ENCODE assay signal across 1 cellular context in the genomic region with DNA sequence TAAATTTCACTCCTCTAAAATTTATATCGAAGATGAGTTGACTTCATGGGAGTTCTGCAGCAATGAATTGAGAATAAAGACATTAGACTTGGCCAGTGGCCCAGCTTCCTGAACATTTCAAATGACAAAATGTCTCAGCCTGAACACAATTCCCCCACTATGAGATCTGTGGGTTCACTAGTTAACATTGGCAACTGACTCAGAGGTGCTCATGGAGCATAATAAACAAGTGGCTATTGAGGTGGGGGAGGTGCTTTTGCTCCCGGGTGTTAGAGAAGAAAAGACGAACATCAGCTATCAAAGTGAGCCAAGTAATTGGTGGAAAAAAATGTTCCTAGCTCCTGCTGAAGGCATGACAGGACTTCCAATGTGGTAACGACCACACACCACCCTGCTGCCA.
TF ChIP-seq lines count a peak whose summit lies in the region.

No MANE protein-coding gene starts in this region.

TF ChIP-seq in WTC11, 78 proteins besides CTCF, POLR2A, EP300 and RAD21 (continued from another document):
- TF ChIP-seq ZNF219 (CRISPR knock-in tag; IDR thresholded peaks at IDR 0.05; ENCODE audit: borderline replicate concordance) (no peak), OVOL2 (CRISPR knock-in tag; IDR thresholded peaks at IDR 0.05; ENCODE audit: borderline replicate concordance) (no peak), NFATC4 (CRISPR knock-in tag; IDR thresholded peaks at IDR 0.05) (no peak), RORB (CRISPR knock-in tag; IDR thresholded peaks at IDR 0.05) (no peak), CBFB (CRISPR knock-in tag; IDR thresholded peaks at IDR 0.05; ENCODE audit: low read depth) (no peak), ATF1 (CRISPR knock-in tag; IDR thresholded peaks at IDR 0.05) (no peak), GABPB1 (CRISPR knock-in tag; IDR thresholded peaks at IDR 0.05) (no peak)
- TF ChIP-seq, protein P1, sequence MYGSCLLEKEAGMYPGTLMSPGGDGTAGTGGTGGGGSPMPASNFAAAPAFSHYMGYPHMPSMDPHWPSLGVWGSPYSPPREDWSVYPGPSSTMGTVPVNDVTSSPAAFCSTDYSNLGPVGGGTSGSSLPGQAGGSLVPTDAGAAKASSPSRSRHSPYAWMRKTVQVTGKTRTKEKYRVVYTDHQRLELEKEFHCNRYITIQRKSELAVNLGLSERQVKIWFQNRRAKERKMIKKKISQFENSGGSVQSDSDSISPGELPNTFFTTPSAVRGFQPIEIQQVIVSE (CRISPR knock-in tag; IDR thresholded peaks at IDR 0.05; ENCODE audit: borderline replicate concordance): no peak
- TF ChIP-seq, protein P2, sequence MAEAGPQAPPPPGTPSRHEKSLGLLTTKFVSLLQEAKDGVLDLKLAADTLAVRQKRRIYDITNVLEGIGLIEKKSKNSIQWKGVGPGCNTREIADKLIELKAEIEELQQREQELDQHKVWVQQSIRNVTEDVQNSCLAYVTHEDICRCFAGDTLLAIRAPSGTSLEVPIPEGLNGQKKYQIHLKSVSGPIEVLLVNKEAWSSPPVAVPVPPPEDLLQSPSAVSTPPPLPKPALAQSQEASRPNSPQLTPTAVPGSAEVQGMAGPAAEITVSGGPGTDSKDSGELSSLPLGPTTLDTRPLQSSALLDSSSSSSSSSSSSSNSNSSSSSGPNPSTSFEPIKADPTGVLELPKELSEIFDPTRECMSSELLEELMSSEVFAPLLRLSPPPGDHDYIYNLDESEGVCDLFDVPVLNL (CRISPR knock-in tag; IDR thresholded peaks at IDR 0.05; ENCODE audit: borderline replicate concordance, low read depth): no peak
- TF ChIP-seq, protein P3, sequence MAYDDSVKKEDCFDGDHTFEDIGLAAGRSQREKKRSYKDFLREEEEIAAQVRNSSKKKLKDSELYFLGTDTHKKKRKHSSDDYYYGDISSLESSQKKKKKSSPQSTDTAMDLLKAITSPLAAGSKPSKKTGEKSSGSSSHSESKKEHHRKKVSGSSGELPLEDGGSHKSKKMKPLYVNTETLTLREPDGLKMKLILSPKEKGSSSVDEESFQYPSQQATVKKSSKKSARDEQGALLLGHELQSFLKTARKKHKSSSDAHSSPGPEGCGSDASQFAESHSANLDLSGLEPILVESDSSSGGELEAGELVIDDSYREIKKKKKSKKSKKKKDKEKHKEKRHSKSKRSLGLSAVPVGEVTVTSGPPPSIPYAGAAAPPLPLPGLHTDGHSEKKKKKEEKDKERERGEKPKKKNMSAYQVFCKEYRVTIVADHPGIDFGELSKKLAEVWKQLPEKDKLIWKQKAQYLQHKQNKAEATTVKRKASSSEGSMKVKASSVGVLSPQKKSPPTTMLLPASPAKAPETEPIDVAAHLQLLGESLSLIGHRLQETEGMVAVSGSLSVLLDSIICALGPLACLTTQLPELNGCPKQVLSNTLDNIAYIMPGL (CRISPR knock-in tag; IDR thresholded peaks at IDR 0.05): no peak
- TF ChIP-seq, protein P4, sequence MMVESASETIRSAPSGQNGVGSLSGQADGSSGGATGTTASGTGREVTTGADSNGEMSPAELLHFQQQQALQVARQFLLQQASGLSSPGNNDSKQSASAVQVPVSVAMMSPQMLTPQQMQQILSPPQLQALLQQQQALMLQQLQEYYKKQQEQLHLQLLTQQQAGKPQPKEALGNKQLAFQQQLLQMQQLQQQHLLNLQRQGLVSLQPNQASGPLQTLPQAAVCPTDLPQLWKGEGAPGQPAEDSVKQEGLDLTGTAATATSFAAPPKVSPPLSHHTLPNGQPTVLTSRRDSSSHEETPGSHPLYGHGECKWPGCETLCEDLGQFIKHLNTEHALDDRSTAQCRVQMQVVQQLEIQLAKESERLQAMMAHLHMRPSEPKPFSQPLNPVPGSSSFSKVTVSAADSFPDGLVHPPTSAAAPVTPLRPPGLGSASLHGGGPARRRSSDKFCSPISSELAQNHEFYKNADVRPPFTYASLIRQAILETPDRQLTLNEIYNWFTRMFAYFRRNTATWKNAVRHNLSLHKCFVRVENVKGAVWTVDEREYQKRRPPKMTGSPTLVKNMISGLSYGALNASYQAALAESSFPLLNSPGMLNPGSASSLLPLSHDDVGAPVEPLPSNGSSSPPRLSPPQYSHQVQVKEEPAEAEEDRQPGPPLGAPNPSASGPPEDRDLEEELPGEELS (CRISPR knock-in tag; IDR thresholded peaks at IDR 0.05): no peak
TF ChIP-seq in WTC11: peak in this region for 0.
